ENCODE assay signal across 8 cellular contexts in the genomic region with DNA sequence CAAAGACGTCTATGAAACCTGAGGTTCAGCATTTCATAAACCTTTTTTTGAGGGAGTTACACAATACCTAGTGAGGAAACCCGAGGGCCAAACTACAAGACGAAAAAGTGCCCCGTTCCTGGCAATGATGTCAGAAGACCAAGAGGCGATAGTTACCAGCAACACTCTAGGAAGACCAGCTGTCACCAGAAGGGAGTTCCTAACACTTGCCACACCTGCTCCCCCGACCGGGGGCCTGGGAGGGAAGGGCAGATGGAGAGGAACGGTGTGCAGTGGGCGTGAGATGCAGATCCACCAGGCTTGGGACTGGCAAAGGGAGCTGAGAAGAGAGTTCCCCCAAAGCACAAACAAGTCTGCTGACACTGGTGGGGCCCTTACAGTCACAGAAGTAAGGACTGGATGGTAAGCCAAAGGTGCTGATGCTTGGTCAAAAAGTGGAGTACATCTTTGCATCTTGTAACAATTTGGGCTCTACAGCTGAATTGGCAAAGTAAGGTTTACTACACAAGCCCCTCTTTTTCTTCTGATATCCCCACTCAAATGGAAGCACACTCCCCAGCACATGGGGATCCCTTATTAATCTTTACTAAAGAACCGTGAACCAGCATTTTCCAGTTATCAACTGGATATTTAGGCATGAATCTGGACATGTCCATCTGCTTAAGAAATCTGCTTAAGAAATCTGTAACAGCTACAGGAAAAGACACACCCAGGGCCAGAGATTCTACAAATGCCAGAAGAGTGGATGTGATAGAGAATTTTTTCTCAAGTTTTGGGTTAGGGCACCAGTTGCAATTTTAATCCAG. TPM values are rescaled to one million over a fixed set of nuclear protein-coding genes. Genes with fewer than 3 reads are reported as not detected.
DNase-seq lines count a peak whose midpoint lies in the region; ATAC-seq, FAIRE-seq and TF ChIP-seq lines count a peak whose summit lies in the region.

No MANE protein-coding gene starts in this region.

- H2AFZ ChIP-seq in endothelial cell of umbilical vein (ENCODE audit: low read depth, low read length) (no peak overlapping the region), trophoblast cell (ENCODE audit: insufficient read depth, low read length, poor library complexity) (no peak overlapping the region)

- dilution Hi-C loops in endothelial cell of umbilical vein (cut with MboI; ENCODE audit: extremely low pct_ligation_motif_present, low sequenced_read_pairs) = no loop called here

- H2BK5ac ChIP-seq in trophoblast cell (ENCODE audit: low read depth, low read length, poor library complexity) = no peak overlapping the region

- DNase-seq in DMS153 (lab: John Stamatoyannopoulos, UW) = peak; percentile 43
- no peak for DNase-seq in DMS153 treated with DMSO at 0.1 percent for 48 hours (lab: John Stamatoyannopoulos, UW; ENCODE audit: unreplicated experiment)
- DNase-seq in NOMO-1 (lab: John Stamatoyannopoulos, UW; ENCODE audit: unreplicated experiment in 2 of 2) = peak; percentile 61 to 85
- DNase-seq in endothelial cell of umbilical vein (ENCODE audit: low read depth, low spot score) = no peak
- DNase-seq in trophoblast cell = peak; percentile 83 to 89
- no peak for DNase-seq in small intestine
- DNase-seq in NCI-H128 (lab: John Stamatoyannopoulos, UW; ENCODE audit: unreplicated experiment) = no peak

- H4K8ac ChIP-seq in trophoblast cell (ENCODE audit: low read depth, low read length) = no peak overlapping the region

- no peak overlapping the region for H3K27ac ChIP-seq in endothelial cell of umbilical vein (ENCODE audit: insufficient read depth, low read depth, low read length)
- no peak overlapping the region for H3K27ac ChIP-seq in trophoblast cell (ENCODE audit: low read depth, low read length)
- H3K27ac ChIP-seq in small intestine (ENCODE audit: low read depth in 1 of 2, low read length in 1 of 2) = no peak overlapping the region

- H3K4me3 ChIP-seq in endothelial cell of umbilical vein (replicated peaks in 1 of 3; ENCODE audit: insufficient read depth in 1 of 3, low read depth in 1 of 3, low read length in 3 of 3) (no peak overlapping the region), trophoblast cell (ENCODE audit: low read depth, low read length) (no peak overlapping the region), small intestine (ENCODE audit: low read depth in 1 of 2, low read length in 2 of 2) (no peak overlapping the region)

- no peak overlapping the region for H4K91ac ChIP-seq in trophoblast cell (ENCODE audit: low read depth, low read length)

- H3K4ac ChIP-seq in trophoblast cell (ENCODE audit: low read depth, low read length) = no peak overlapping the region

- H3K9ac ChIP-seq in endothelial cell of umbilical vein (replicated peaks; ENCODE audit: extremely low read depth, insufficient read depth, low read length) (no peak overlapping the region), trophoblast cell (ENCODE audit: low read length) (no peak overlapping the region)

- H3K4me1 ChIP-seq in endothelial cell of umbilical vein (ENCODE audit: control insufficient read depth, extremely low read depth, insufficient read depth, low read length) (peaks cover 9% of the 10 kb centered on the region), trophoblast cell (ENCODE audit: control insufficient read depth in 1 of 2, insufficient read depth in 2 of 2, low read length in 2 of 2) (peaks cover 0 to 2% of the 10 kb centered on the region in 2 experiments), small intestine (ENCODE audit: control insufficient read depth in 2 of 2, insufficient read depth in 1 of 2, low read depth in 1 of 2, low read length in 1 of 2) (peaks cover 0 to 6% of the 10 kb centered on the region in 2 donors)

- FAIRE-seq in endothelial cell of umbilical vein (lab: Jason Lieb, UNC) (no peak), small intestine (lab: Jason Lieb, UNC) (no peak)

- no peaks in the 10 kb centered on the region for H3K9me1 ChIP-seq in endothelial cell of umbilical vein (replicated peaks; ENCODE audit: control insufficient read depth, extremely low read depth, insufficient read depth, low read length)

- H4K12ac ChIP-seq in trophoblast cell (ENCODE audit: low read depth, low read length) = peak overlapping the region; percentile 47

- no peak overlapping the region for H2BK120ac ChIP-seq in trophoblast cell (ENCODE audit: insufficient read depth, low read length, poor library complexity)

- H3K4me2 ChIP-seq in endothelial cell of umbilical vein (ENCODE audit: insufficient read depth, low read length) (no peak overlapping the region), trophoblast cell (ENCODE audit: low read length) (no peak overlapping the region)

- intact Hi-C loops in endothelial cell of umbilical vein (cut with micrococcal nuclease) = no loop called here

- no peak overlapping the region for H2AK5ac ChIP-seq in trophoblast cell (ENCODE audit: low read length)

- H3K14ac ChIP-seq in trophoblast cell (ENCODE audit: low read length) = no peak overlapping the region

- CTCF ChIA-PET in endothelial cell of umbilical vein (lab: Charles Lee) = interaction anchor here (1.0 to 2.0 kb wide), 3 partner anchors 27 to 144 kb away, joined by 3 to 10 read pairs (median 5); no protein-coding TSS in a partner anchor

- no peak overlapping the region for H2BK12ac ChIP-seq in trophoblast cell (ENCODE audit: low read length)

- no peak for TF ChIP-seq POLR2A in endothelial cell of umbilical vein (IDR thresholded peaks at IDR 0.05; ENCODE audit: low read depth, low read length)

- H3K18ac ChIP-seq in trophoblast cell (ENCODE audit: low read length) = no peak overlapping the region

- no peak overlapping the region for H3K23ac ChIP-seq in trophoblast cell (ENCODE audit: low read length)

- POLR2A ChIA-PET in endothelial cell of umbilical vein (lab: Charles Lee) = interaction anchor here (0.6 kb wide), 1 partner anchor 34 kb away, joined by 4 read pairs; no protein-coding TSS in a partner anchor

- TF ChIP-seq CTCF in endothelial cell of umbilical vein (IDR thresholded peaks at IDR 0.05; ENCODE audit: extremely low read depth in 1 of 2, insufficient read depth in 1 of 2, low read depth in 1 of 2, low read length in 2 of 2) = no peak

- H3K27me3 ChIP-seq in endothelial cell of umbilical vein (ENCODE audit: control insufficient read depth in 2 of 2, insufficient read depth in 2 of 2, low read length in 2 of 2) = no peaks in the 10 kb centered on the region
- no peaks in the 10 kb centered on the region for H3K27me3 ChIP-seq in trophoblast cell (ENCODE audit: insufficient read depth, low read length)
- H3K27me3 ChIP-seq in small intestine (ENCODE audit: control insufficient read depth in 2 of 2, insufficient read depth in 2 of 2, low read length in 2 of 2) = no peaks in the 10 kb centered on the region

- H3K9me3 ChIP-seq in endothelial cell of umbilical vein (replicated peaks; ENCODE audit: control insufficient read depth, insufficient read depth, low read length) = no peaks in the 10 kb centered on the region
- peaks cover 2% of the 10 kb centered on the region for H3K9me3 ChIP-seq in trophoblast cell (ENCODE audit: insufficient read depth, low read depth, low read length)
- H3K9me3 ChIP-seq in small intestine (ENCODE audit: control insufficient read depth, low read depth) = no peaks in the 10 kb centered on the region

- H3K79me2 ChIP-seq in endothelial cell of umbilical vein (ENCODE audit: control insufficient read depth, insufficient read depth, low read length) (peaks cover 3% of the 10 kb centered on the region), trophoblast cell (ENCODE audit: control insufficient read depth, insufficient read depth, low read length, poor library complexity) (no peaks in the 10 kb centered on the region)

- ATAC-seq in GM18517 (IDR thresholded peaks at IDR 0.05; ENCODE audit: unreplicated experiment) = no peak

- peaks cover 6% of the 10 kb centered on the region for H4K20me1 ChIP-seq in endothelial cell of umbilical vein (replicated peaks; ENCODE audit: control insufficient read depth, extremely low read depth, insufficient read depth, low read length)

- no CpG with 5 or more reads among the region's 10 CpGs for WGBS in trophoblast cell (ENCODE audit: extremely low coverage, insufficient coverage, insufficient read length)
- 31 to 41% (median 39%) methylated on average over 10 of the region's 10 CpGs for WGBS in small intestine, 3 donors

- H3K36me3 ChIP-seq in endothelial cell of umbilical vein (ENCODE audit: control insufficient read depth in 2 of 2, extremely low read depth in 1 of 2, insufficient read depth in 2 of 2, low read length in 2 of 2) = peaks cover 12 to 13% of the 10 kb centered on the region in 2 experiments
- peaks cover 20 to 28% of the 10 kb centered on the region in 2 experiments for H3K36me3 ChIP-seq in trophoblast cell (ENCODE audit: control insufficient read depth in 1 of 2, insufficient read depth in 2 of 2, low read length in 2 of 2)
- peaks cover 9 to 11% of the 10 kb centered on the region in 2 donors for H3K36me3 ChIP-seq in small intestine (ENCODE audit: control insufficient read depth in 2 of 2, insufficient read depth in 2 of 2, low read length in 2 of 2)

- BruUV-seq in endothelial cell of umbilical vein (replicated peaks; lab: Mats Ljungman, UMichigan) = no TSS peak

- no peaks in the 10 kb centered on the region for H3K79me1 ChIP-seq in trophoblast cell (ENCODE audit: low read length)

TF ChIP-seq in endothelial cell of umbilical vein, 7 proteins besides CTCF, POLR2A, EP300 and RAD21:
- TF ChIP-seq, protein P1, sequence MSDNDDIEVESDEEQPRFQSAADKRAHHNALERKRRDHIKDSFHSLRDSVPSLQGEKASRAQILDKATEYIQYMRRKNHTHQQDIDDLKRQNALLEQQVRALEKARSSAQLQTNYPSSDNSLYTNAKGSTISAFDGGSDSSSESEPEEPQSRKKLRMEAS (IDR thresholded peaks at IDR 0.05; ENCODE audit: insufficient read depth, insufficient read length) = no peak
- peak; percentile 12 for TF ChIP-seq POLR2AphosphoS5 (IDR thresholded peaks at IDR 0.05; ENCODE audit: insufficient read depth, low read depth, low read length)
- no peak for TF ChIP-seq MYC (IDR thresholded peaks at IDR 0.05; ENCODE audit: low read depth, low read length)
- TF ChIP-seq FOS (IDR thresholded peaks at IDR 0.05; ENCODE audit: borderline replicate concordance, insufficient read depth, low read length) = no peak
TF ChIP-seq in endothelial cell of umbilical vein: peak in this region for 1.

RNA-seq across cellular contexts. Expression of gene PANK2, which starts 38.5 kb away (rescaled TPM):
- 54.3 and 55.3 TPM in 2 replicates for total RNA-seq in endothelial cell of umbilical vein
- 18.4 and 18.9 TPM in 2 replicates for polyA plus RNA-seq in endothelial cell of umbilical vein
- 24.2 and 26.3 TPM in 2 replicates for polyA plus RNA-seq in endothelial cell of umbilical vein (2011; cell fraction: cytosol; rRNA removed)
- polyA plus RNA-seq in endothelial cell of umbilical vein (2011; cell fraction: nucleus; rRNA removed) = 70.6 and 73.3 TPM in 2 replicates
- 35.0 and 44.3 TPM in 2 replicates for polyA plus RNA-seq in endothelial cell of umbilical vein (2012)
- polyA minus RNA-seq in endothelial cell of umbilical vein = 36.8 and 38.7 TPM in 2 replicates
- 13.3 TPM for polyA minus RNA-seq in endothelial cell of umbilical vein (2011; cell fraction: cytosol; rRNA and poly(A)+ RNA removed)
- 39.5 and 48.6 TPM in 2 replicates for polyA minus RNA-seq in endothelial cell of umbilical vein (2011; cell fraction: nucleus; rRNA and poly(A)+ RNA removed)
- 18.9 and 19.4 TPM in 2 replicates for polyA plus RNA-seq in trophoblast cell (2013)
- 10 to 100 TPM; 18.9 to 35.1 (median 24.2) TPM for polyA plus RNA-seq in small intestine

Comparison
In these comparisons a context has a peak if more than half of its experiments do, and no peak if none do; other contexts are left out.
1. DNase-seq: peak in DMS153 (single experiment), NOMO-1 (2 of 2) and trophoblast cell (2 of 2); none in DMS153 treated with DMSO at 0.1 percent for 48 hours (single experiment), endothelial cell of umbilical vein (single experiment), small intestine (single experiment) and NCI-H128 (single experiment).